ENCODE assay signal across 25 cellular contexts in the genomic region with DNA sequence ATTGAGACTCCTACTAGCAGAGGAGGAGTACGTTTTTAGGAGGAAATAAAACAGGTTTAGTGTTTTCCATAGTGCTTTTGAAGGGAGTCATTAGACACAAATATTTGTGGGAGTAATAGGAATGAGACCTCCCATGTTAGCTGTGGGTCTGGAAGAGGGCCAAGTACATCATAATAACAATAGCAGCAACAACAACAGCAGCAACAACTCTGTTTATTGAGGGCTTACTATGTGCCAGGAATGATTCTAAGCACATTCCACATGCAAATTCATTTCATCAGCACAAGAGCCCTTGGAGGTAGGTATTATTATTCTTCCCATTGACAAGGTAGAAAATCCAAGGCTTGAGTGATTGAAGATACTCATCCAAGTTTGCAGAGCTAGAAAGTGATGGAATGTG.
"Had no signal": no experiment of that assay in that cellular context is flagged by ENCODE, and none has a peak within 500 bp of the region (broad histone marks: within the 10 kb centered on the region; RNA-seq: fewer than 3 reads in every experiment).

No MANE protein-coding gene starts in this region.

- ATAC-seq: activated T-cell treated with anti-CD3 and anti-CD28 coated beads, Interleukin-2, amount 50 U/mL, for 72 hours; left cardiac atrium; left ventricle myocardium superior; stimulated activated memory B cell treated with anti-CD40 and anti-IgM and Interleukin-4, amounts not matched to agents 10 μg/mL and 1 μg/mL and 100 μg/mL, for 72 hours had no signal

- H3K4me3 ChIP-seq: adrenal gland, ascending aorta, colonic mucosa, dorsolateral prefrontal cortex, ovary, prostate gland, sigmoid colon, stomach, thyroid gland, upper lobe of left lung, vagina had no signal

- H3K36me3 ChIP-seq: adrenal gland, ascending aorta, colonic mucosa, ovary, prostate gland, sigmoid colon, stomach, thyroid gland, upper lobe of left lung, vagina had no signal

- H3K27me3 ChIP-seq: adrenal gland, ascending aorta, colonic mucosa, dorsolateral prefrontal cortex, ovary, sigmoid colon, stomach, thyroid gland, upper lobe of left lung, vagina had no signal

- DNase-seq: activated CD4-positive, alpha-beta T cell treated with anti-CD3 and anti-CD28 coated beads for 4 hours; activated CD4-positive, alpha-beta T cell treated with anti-CD3 and anti-CD28 coated beads, Interleukin-2, amount 50 U/mL, for 4 hours; activated naive CD4-positive, alpha-beta T cell treated with Interleukin-2 at 50 U/mL for 16 hours; activated T-cell treated with anti-CD3 and anti-CD28 coated beads for 4 hours; activated T-cell treated with anti-CD3 and anti-CD28 coated beads, Interleukin-2, amount 50 U/mL, for 72 hours; colonic mucosa; dorsolateral prefrontal cortex; effector memory CD4-positive, alpha-beta T cell; islet precursor cell; left cardiac atrium; left ventricle myocardium superior; ovary; sigmoid colon; small intestine; stimulated activated CD4-positive, alpha-beta T cell treated with anti-CD3 and anti-CD28 coated beads, Interleukin-4, amount 100 ng/mL, for 4 hours; stimulated activated CD8-positive, alpha-beta memory T cell treated with anti-CD3 and anti-CD28 coated beads, Interleukin-4, amount 100 ng/mL, for 48 hours; stomach; T-helper 1 cell; thyroid gland; upper lobe of left lung had no signal

- H3K9me3 ChIP-seq: adrenal gland, ascending aorta, colonic mucosa, ovary, prostate gland, sigmoid colon, stomach, thyroid gland, upper lobe of left lung, vagina had no signal
